8 cellular contexts compared by ENCODE assay signal in genomic region chr1:220218397-220219135, GRCh38. TPM values are rescaled to one million over a fixed set of nuclear protein-coding genes. Genes with fewer than 3 reads are reported as not detected.
DNase-seq lines count a peak whose midpoint lies in the region; ATAC-seq, FAIRE-seq and TF ChIP-seq lines count a peak whose summit lies in the region.
"Not testable (repeated sequence)": the region's sequence is repeated elsewhere in the genome, so short reads cannot be mapped to it uniquely, and the experiment has no call there.

No MANE protein-coding gene starts in this region.

- not testable (repeated sequence) for H3K27me3 ChIP-seq in A673 (replicated peaks; ENCODE audit: insufficient read depth, low read depth, low read length, poor library complexity); K562 (ENCODE audit: control insufficient read depth in 2 of 2, insufficient read depth in 2 of 2, low read length in 2 of 2)

- not testable (repeated sequence) for H3K4me1 ChIP-seq in A673 (ENCODE audit: insufficient read depth, low read length, poor library complexity, severe bottlenecking); K562 (replicated peaks in 1 of 2; ENCODE audit: control insufficient read depth in 2 of 2, insufficient read depth in 2 of 2, low read length in 2 of 2)

- peaks cover 24% of the 10 kb centered on the region for H3K79me2 ChIP-seq in K562 (ENCODE audit: control insufficient read depth, insufficient read depth, low read length)

- H3K9me1 ChIP-seq in K562 (ENCODE audit: control insufficient read depth, insufficient read depth, low read length) = not testable (repeated sequence)

- not testable (repeated sequence) for H4K20me1 ChIP-seq in K562 (replicated peaks; ENCODE audit: control insufficient read depth, insufficient read depth, low read length)

- CTCF ChIA-PET in A673 (lab: Charles Lee) (interaction anchor here (0.5 to 1.2 kb wide), 8 partner anchors 9 to 557 kb away, joined by 3 to 13 read pairs (median 4); partner anchors contain the start of gene RAB3GAP2), K562 (lab: Yijun Ruan, JAX; ENCODE audit: low intra/inter-chr PET ratio) (interaction anchor here (0.6 to 2.2 kb wide), 5 partner anchors 139 to 558 kb away, joined by 3 to 7 read pairs (median 4); no protein-coding TSS in a partner anchor)

- not testable (repeated sequence) for H3K9me3 ChIP-seq in A673 (ENCODE audit: low read depth, low read length, poor library complexity, severe bottlenecking); K562 (replicated peaks; ENCODE audit: control insufficient read depth, insufficient read depth, low read depth, low read length)

- BruUV-seq in A673 (replicated peaks; lab: Mats Ljungman, UMichigan); K562 (replicated peaks; lab: Mats Ljungman, UMichigan): not testable (repeated sequence)

- not testable (repeated sequence) for H3K27ac ChIP-seq in A673 (ENCODE audit: low read depth, low read length, poor library complexity, severe bottlenecking); K562 (ENCODE audit: extremely low read depth, low read depth, low read length)

- DNase-seq in A673 (ENCODE audit: low spot score) = peak; percentile 71
- peak; percentile 8 for DNase-seq in NCI-H1694 (lab: John Stamatoyannopoulos, UW)
- DNase-seq in T-helper 1 cell = peak in 3 of 5 donors; percentile 11 to 19 (median 12)
- DNase-seq in K562 (ENCODE audit: extremely low read depth in 1 of 4, low spot score in 3 of 4) = peak in 3 of 4 experiments; percentile 27 to 77 (median 51)
- peak; percentile 8 for DNase-seq in hepatic stellate cell (ENCODE audit: low spot score)
- peak; percentile 82 for DNase-seq in renal cortical epithelial cell (ENCODE audit: low read depth)

- ATAC-seq in GM18502 (IDR thresholded peaks at IDR 0.05; ENCODE audit: poor library complexity, unreplicated experiment) (peak; percentile 48), HG03025 (IDR thresholded peaks at IDR 0.05; ENCODE audit: low FRiP score, unreplicated experiment) (peak; percentile 32), K562 (peak; percentile 95)

- 35% methylated on average over 6 of the region's 6 CpGs for WGBS in K562 (ENCODE audit: insufficient coverage, low coverage, missing lambda C conversion rate)

- peak; percentile 74 to 82 for TF ChIP-seq RAD21 in K562 (CRISPR knock-in tag; conservative IDR thresholded peaks at IDR 0.05 in 1 of 2, IDR thresholded peaks at IDR 0.05 in 1 of 2)

- peak; percentile 73 for FAIRE-seq in K562 (lab: Jason Lieb, UNC)

- H3K9ac ChIP-seq in K562 (ENCODE audit: insufficient read depth in 1 of 2, low read depth in 2 of 2, low read length in 2 of 2) = not testable (repeated sequence)

- H3K4me2 ChIP-seq in K562 (ENCODE audit: insufficient read depth, low read length) = not testable (repeated sequence)

- not testable (repeated sequence) for H3K36me3 ChIP-seq in A673 (ENCODE audit: insufficient read depth, low read length, poor library complexity, severe bottlenecking); K562 (ENCODE audit: control insufficient read depth, insufficient read depth, low read length)

- POLR2A ChIA-PET in A673 (lab: Charles Lee; ENCODE audit: low non-redundant PET) = not testable (repeated sequence)
- POLR2A ChIA-PET in K562 (lab: Yijun Ruan, JAX) = interaction anchor here (0.6 to 0.7 kb wide), 5 partner anchors 10 to 305 kb away, joined by 3 to 5 read pairs (median 4); no protein-coding TSS in a partner anchor

- TF ChIP-seq EP300 in K562 (IDR thresholded peaks at IDR 0.05; ENCODE audit: low read length) = not testable (repeated sequence)

- not testable (repeated sequence) for H2AFZ ChIP-seq in K562 (ENCODE audit: low read depth, low read length)

- TF ChIP-seq CTCF in A673 (conservative IDR thresholded peaks at IDR 0.05; ENCODE audit: low read depth, low read length) = peak; percentile 65
- TF ChIP-seq CTCF in K562 (IDR thresholded peaks at IDR 0.05 in 2 of 3, conservative IDR thresholded peaks at IDR 0.05 in 1 of 3; ENCODE audit: insufficient read depth in 2 of 3, low read depth in 1 of 3, low read length in 3 of 3) = peak; percentile 69 to 83 (median 73)

- intact Hi-C loops in A673 (cut with micrococcal nuclease; ENCODE audit: unreplicated experiment) = loop anchor here (5.0 kb wide), 1 partner anchor 559 kb away; no protein-coding TSS in a partner anchor
- intact Hi-C loops in K562 (cut with micrococcal nuclease) = loop anchor here (1.0 to 5.0 kb wide), 5 partner anchors 54 to 558 kb away; partner anchors contain the start of gene RAB3GAP2

- not testable (repeated sequence) for TF ChIP-seq POLR2A in K562 (conservative IDR thresholded peaks at IDR 0.05)

- H3K4me3 ChIP-seq in A673 (ENCODE audit: low read depth, low read length, poor library complexity, severe bottlenecking); K562: not testable (repeated sequence)

- in situ Hi-C loops in K562 (cut with MboI) = not testable (repeated sequence)

TF ChIP-seq in K562, 482 proteins besides CTCF, POLR2A, EP300 and RAD21:
- TF ChIP-seq SMC3 (conservative IDR thresholded peaks at IDR 0.05; ENCODE audit: insufficient read depth, low read depth, low read length) = peak; percentile 60
- TF ChIP-seq POLR2H (tag; IDR thresholded peaks at IDR 0.05; ENCODE audit: low read depth) = 0 out of 2 replicates have a peak, but pooled peaks have one; percentile 30
- peak; percentile 7 for TF ChIP-seq CTCFL (IDR thresholded peaks at IDR 0.05; ENCODE audit: borderline replicate concordance, insufficient read depth, low read depth, low read length, poor library complexity, severe bottlenecking)
- TF ChIP-seq JUND (IDR thresholded peaks at IDR 0.05; ENCODE audit: borderline replicate concordance, low read depth, low read length) = 0 out of 2 replicates have a peak, but pooled peaks have one; percentile 8
- not testable (repeated sequence) for TF ChIP-seq JUND (tag; IDR thresholded peaks at IDR 0.05; ENCODE audit: borderline replicate concordance, low read depth, low read length)
- peak; percentile 47; the same call in 1 of the 2 replicates for TF ChIP-seq DEAF1 (CRISPR knock-in tag; IDR thresholded peaks at IDR 0.05)
- TF ChIP-seq L3MBTL2 (IDR thresholded peaks at IDR 0.05) = peak; percentile 27; the same call in 1 of the 2 replicates
- peak; percentile 38 for TF ChIP-seq HDAC3 (IDR thresholded peaks at IDR 0.05; ENCODE audit: borderline replicate concordance, partially characterized antibody)

RNA-seq across cellular contexts. Expression of gene RAB3GAP2, which starts 53.7 kb away (rescaled TPM):
- 43.8 and 44.9 TPM in 2 replicates for total RNA-seq in A673 (2021)
- total RNA-seq in K562 (2011; cell fraction: chromatin; rRNA removed; ENCODE audit: low replicate concordance) = 61.7 and 148 TPM in 2 replicates
- total RNA-seq in K562 (2011; cell fraction: nucleolus; rRNA removed) = 21.7 and 33.6 TPM in 2 replicates
- total RNA-seq in K562 (2011; cell fraction: nucleoplasm; rRNA removed) = 48.9 and 50.8 TPM in 2 replicates
- total RNA-seq in K562 (2014; rRNA removed) = 21.1 and 21.4 TPM in 2 replicates
- 39.5 and 40.1 TPM in 2 replicates for total RNA-seq in K562 (2014; rRNA removed; fragmentation: Illumina TruSeq; extraction: Trizol)
- 30.3 and 33.2 TPM in 2 replicates for total RNA-seq in K562 (2015; rRNA removed; fragmentation: Illumina TruSeq; extraction: Trizol)
- 48.7 and 50.0 TPM in 2 replicates for total RNA-seq in K562 (2021)
- 46.1 and 69.1 TPM in 2 replicates for polyA plus RNA-seq in K562 (2011; rRNA removed)
- polyA plus RNA-seq in K562 (2011; cell fraction: cytosol; rRNA removed) = 21.1 and 29.2 TPM in 2 replicates
- polyA plus RNA-seq in K562 (2011; cell fraction: nucleus; rRNA removed) = 49.6 and 50.5 TPM in 2 replicates
- polyA plus RNA-seq in K562 (2012) = 25.3 and 31.0 TPM in 2 replicates
- 28.1 and 32.2 TPM in 2 replicates for polyA plus RNA-seq in K562 (2014; fragmentation: Illumina TruSeq; extraction: Trizol)
- 10 to 100 TPM; 14.1 to 17.2 TPM for polyA plus RNA-seq in K562 (2014; fragmentation: Nextera tagmentation; extraction: Ambion mirVana)
- polyA plus RNA-seq in K562 (2014; rRNA removed) = 19.1 and 23.2 TPM in 2 replicates
- polyA minus RNA-seq in K562 (2011; rRNA and poly(A)+ RNA removed) = 224 and 294 TPM in 2 replicates
- polyA minus RNA-seq in K562 (2011; cell fraction: cytosol; rRNA and poly(A)+ RNA removed) = 23.4 and 60.6 TPM in 2 replicates
- polyA minus RNA-seq in K562 (2011; cell fraction: nucleus; rRNA and poly(A)+ RNA removed) = 26.7 and 41.5 TPM in 2 replicates
- total RNA-seq in renal cortical epithelial cell = 41.8 and 47.0 TPM in 2 replicates

Comparison
In these comparisons a context has a peak if more than half of its experiments do, and no peak if none do; other contexts are left out.
1. DNase-seq: peak in every context shown above with its lines; median percentile 82 in renal cortical epithelial cell; 71 in A673; 51 in K562; 12 in T-helper 1 cell; 8 in NCI-H1694; 8 in hepatic stellate cell.
2. ATAC-seq: peak in every context shown above with its lines; median percentile 95 in K562; 48 in GM18502; 32 in HG03025.